Comparison of ENCODE assay signal across 26 cellular contexts in genomic region chr16:47052666-47053640, GRCh38.
"Had no signal": no experiment of that assay in that cellular context is flagged by ENCODE, and none has a peak within 500 bp of the region (broad histone marks: within the 10 kb centered on the region; RNA-seq: fewer than 3 reads in every experiment).

No MANE protein-coding gene starts in this region.

- H3K36me3 ChIP-seq: brain microvascular endothelial cell, cardiac muscle cell, MG63, Peyer's patch had no signal

- H3K4me3 ChIP-seq: cardiac muscle cell, MG63, Peyer's patch had no signal

- H3K27ac ChIP-seq: brain microvascular endothelial cell, cardiac muscle cell, KMS-11, Peyer's patch had no signal

- H3K9me3 ChIP-seq: MG63, Peyer's patch had no signal

- H3K27me3 ChIP-seq: brain microvascular endothelial cell, cardiac muscle cell, MG63, Peyer's patch had no signal

- H3K4me2 ChIP-seq: KMS-11 had no signal

- FAIRE-seq: astrocyte, TTC549 had no signal

- H3K9ac ChIP-seq: KMS-11 had no signal

- DNase-seq: activated B cell treated with CpG ODN at 0.5 μM for 24 hours; activated CD4-positive, alpha-beta memory T cell treated with anti-CD3 and anti-CD28 coated beads, Interleukin-2, amount 10 ng/mL, durations not matched to agents 7 days and 5 days; activated CD4-positive, alpha-beta T cell treated with anti-CD3 and anti-CD28 coated beads, Interleukin-2, amount 50 U/mL, for 1 hour; activated gamma-delta T cell; activated naive CD4-positive, alpha-beta T cell treated with anti-CD3 and anti-CD28 coated beads for 36 hours; activated T-cell treated with anti-CD3 and anti-CD28 coated beads for 4 hours; activated T-cell treated with anti-CD3 and anti-CD28 coated beads, Interleukin-2, amount 50 U/mL, for 48 hours; amygdala; brain microvascular endothelial cell; MG63; MV-4-11; NCI-H1105; NCI-H1436; NCI-H187; NCI-H2081; NCI-H510A treated with DMSO at 0.1 percent for 48 hours; NCI-H69; NK-92 treated with Interleukin-12 subunit alpha and Interleukin-12 subunit beta, amount 100 ng/mL, for 24 hours; Peyer's patch; SHP77 treated with DMSO at 0.1 percent for 48 hours; T1000 had no signal

- H3K4me1 ChIP-seq: Peyer's patch had no signal

- ATAC-seq: activated T-helper 17 cell treated with anti-CD3 and anti-CD28 coated beads, Interleukin-2, amount 50 U/mL, for 72 hours had no signal
